In genomic region chr4:41998019-41998418, GRCh38 we compare ENCODE assay signal across 1 cellular context.
TF ChIP-seq lines count a peak whose summit lies in the region.

No MANE protein-coding gene starts in this region.

TF ChIP-seq in K562, 482 proteins besides CTCF, POLR2A, EP300 and RAD21:
- TF ChIP-seq ESRRA (IDR thresholded peaks at IDR 0.05; ENCODE audit: borderline replicate concordance, low read depth) (no peak), TARDBP (IDR thresholded peaks at IDR 0.05) (no peak), U2AF1 (optimal IDR thresholded peaks at IDR 0.05; ENCODE audit: low read depth, low read length) (no peak), RBM17 (IDR thresholded peaks at IDR 0.05; ENCODE audit: borderline replicate concordance, low read depth, low read length) (no peak)
TF ChIP-seq in K562: peak in this region for 0.
